11 cellular contexts compared by ENCODE assay signal in genomic region chr6:154561750-154562149, GRCh38.
"Had no signal": no experiment of that assay in that cellular context is flagged by ENCODE, and none has a peak within 500 bp of the region (broad histone marks: within the 10 kb centered on the region; RNA-seq: fewer than 3 reads in every experiment).

No MANE protein-coding gene starts in this region.

- H3K4me1 ChIP-seq: HAP-1 had no signal

- FAIRE-seq: H1, H54 had no signal

- H3K9me3 ChIP-seq: HAP-1 had no signal

- ATAC-seq: GM23338, HCT116 had no signal

- H3K36me3 ChIP-seq: HAP-1 had no signal

- H3K27ac ChIP-seq: GM23248 had no signal

- H3K4me2 ChIP-seq: GM23338 had no signal

- DNase-seq: GM23248, GOT3, H7, H9, HCEC 1CT, HFFc6 had no signal

- H2AFZ ChIP-seq: GM23248, GM23338 had no signal

- H3K4me3 ChIP-seq: GM23248, GM23338, HAP-1 had no signal

- H3K9ac ChIP-seq: GM23248 had no signal
